2 cellular contexts compared by ENCODE assay signal in genomic region chr19:36245210-36246005, GRCh38.
TF ChIP-seq lines count a peak whose summit lies in the region.

No MANE protein-coding gene starts in this region.

TF ChIP-seq in liver, 16 proteins besides CTCF, POLR2A, EP300 and RAD21:
- TF ChIP-seq HNF4G (IDR thresholded peaks at IDR 0.05) (no peak), HNF4A (conservative IDR thresholded peaks at IDR 0.05) (no peak)

TF ChIP-seq in HepG2, 621 proteins besides CTCF, POLR2A, EP300 and RAD21:
- TF ChIP-seq YEATS4 (CRISPR knock-in tag; IDR thresholded peaks at IDR 0.05; ENCODE audit: borderline replicate concordance): no peak
- TF ChIP-seq ZNF12 (CRISPR knock-in tag; IDR thresholded peaks at IDR 0.05): no peak
- TF ChIP-seq ZNF839 (CRISPR knock-in tag; IDR thresholded peaks at IDR 0.05; ENCODE audit: borderline replicate concordance): no peak
- no peak for TF ChIP-seq NFIC (IDR thresholded peaks at IDR 0.05; ENCODE audit: low read length)
